Comparison of ENCODE assay signal across 21 cellular contexts in the genomic region with DNA sequence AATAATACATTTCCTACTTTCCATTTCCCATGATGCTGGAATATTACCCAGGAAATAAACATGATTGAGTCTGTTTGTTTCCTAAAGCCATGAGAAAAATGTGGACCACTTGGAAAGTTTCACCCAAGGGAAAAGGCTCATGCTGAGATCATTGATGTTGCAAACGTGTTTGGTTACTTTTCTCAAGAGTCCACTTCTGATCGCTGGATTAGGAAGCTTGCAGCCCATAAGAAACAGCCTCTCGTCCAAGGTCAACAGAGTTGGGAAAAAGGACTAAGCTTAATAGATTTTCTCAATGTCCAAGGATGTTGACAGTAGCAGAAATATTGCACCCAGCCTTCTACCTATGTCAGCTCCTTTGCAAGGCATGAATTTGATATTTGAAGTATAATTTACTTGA.
DNase-seq lines count a peak whose midpoint lies in the region; ATAC-seq and TF ChIP-seq lines count a peak whose summit lies in the region.
"Had no signal": no experiment of that assay in that cellular context is flagged by ENCODE, and none has a peak within 500 bp of the region (broad histone marks: within the 10 kb centered on the region; RNA-seq: fewer than 3 reads in every experiment).

No MANE protein-coding gene starts in this region.

- DNase-seq in GM23338 (ENCODE audit: low spot score): no peak
- peak; percentile 3 for DNase-seq in astrocyte of the hippocampus (ENCODE audit: low read depth, low spot score)
- DNase-seq in lung (ENCODE audit: low spot score): peak; percentile 50
- DNase-seq in H7: no peak
- no peak for DNase-seq in activated T-cell treated with anti-CD3 and anti-CD28 coated beads, Interleukin-2, amount 50 U/mL, for 1 hour
- no peak for DNase-seq in activated T-cell treated with anti-CD3 and anti-CD28 coated beads, Interleukin-2, amount 50 U/mL, for 24 hours
- DNase-seq: activated naive CD4-positive, alpha-beta T cell treated with anti-CD3 and anti-CD28 coated beads for 36 hours; activated T-cell treated with anti-CD3 and anti-CD28 coated beads, Interleukin-2, amount 50 U/mL, for 4 hours; amygdala; CD4-positive, alpha-beta T cell; dermis blood vessel endothelial cell; foreskin fibroblast; NK-92 treated with Interleukin-12 subunit alpha and Interleukin-12 subunit beta, amount 100 ng/mL, for 24 hours; SIG-M5; stimulated activated CD4-positive, alpha-beta T cell treated with anti-CD3 and anti-CD28 coated beads, Interleukin-2, amount 100 ng/mL, for 24 hours had no signal

- no peaks in the 10 kb centered on the region for H3K9me2 ChIP-seq in GM23338 (ENCODE audit: insufficient read depth)

- H3K36me3 ChIP-seq in GM23338 (ENCODE audit: insufficient read depth) (no peaks in the 10 kb centered on the region), lung (ENCODE audit: control insufficient read depth in 2 of 2, insufficient read depth in 2 of 2, low read length in 2 of 2) (no peaks in the 10 kb centered on the region), H7 (replicated peaks; ENCODE audit: control insufficient read depth, insufficient read depth, low read length) (no peaks in the 10 kb centered on the region)

- H3K4me1 ChIP-seq in GM23338 (ENCODE audit: insufficient read depth): no peaks in the 10 kb centered on the region
- H3K4me1 ChIP-seq in lung (ENCODE audit: control insufficient read depth in 2 of 2, insufficient read depth in 2 of 2, low read length in 2 of 2): peaks cover 0 to 7% of the 10 kb centered on the region in 2 donors

- no peak for TF ChIP-seq CTCF in GM23338 (conservative IDR thresholded peaks at IDR 0.05; ENCODE audit: low read depth in 2 of 2)
- no peak for TF ChIP-seq CTCF in lung (IDR thresholded peaks at IDR 0.05; ENCODE audit: control extremely low read depth, extremely low read depth)

- H3F3A ChIP-seq in GM23338 (replicated peaks; ENCODE audit: low read depth): no peaks in the 10 kb centered on the region

- no peaks in the 10 kb centered on the region for H3K9me3 Mint-ChIP-seq in GM23338
- H3K9me3 Mint-ChIP-seq in activated T-cell treated with anti-CD3 and anti-CD28 coated beads, Interleukin-2, amount 50 U/mL, for 24 hours: no peaks in the 10 kb centered on the region
- H3K9me3 Mint-ChIP-seq: activated naive CD4-positive, alpha-beta T cell treated with anti-CD3 and anti-CD28 coated beads for 36 hours; activated T-cell treated with anti-CD3 and anti-CD28 coated beads, Interleukin-2, amount 50 U/mL, for 4 hours; CD4-positive, alpha-beta T cell; stimulated activated effector memory CD8-positive, alpha-beta T cell treated with anti-CD3 and anti-CD28 coated beads, Interleukin-12 subunit alpha, Interleukin-12 subunit beta, amount 100 ng/mL, for 72 hours had no signal

- peak overlapping the region; percentile 7; the same call in 1 of the 2 replicates for H2AFZ ChIP-seq in GM23338

- peak; percentile 72; the same call in 1 of the 2 replicates for TF ChIP-seq EP300 in Ishikawa (IDR thresholded peaks at IDR 0.05; ENCODE audit: borderline replicate concordance)

- no peak for TF ChIP-seq RAD21 in Ishikawa (IDR thresholded peaks at IDR 0.05; ENCODE audit: low read depth)

- no peaks in the 10 kb centered on the region for H4K20me1 ChIP-seq in GM23338 (replicated peaks; ENCODE audit: insufficient read depth)

- no peaks in the 10 kb centered on the region for H3K9me3 ChIP-seq in lung (ENCODE audit: control insufficient read depth in 2 of 2, insufficient read depth in 1 of 2, low read length in 1 of 2)

- H3K27ac Mint-ChIP-seq in GM23338: no peak overlapping the region
- H3K27ac Mint-ChIP-seq in activated T-cell treated with anti-CD3 and anti-CD28 coated beads, Interleukin-2, amount 50 U/mL, for 24 hours: no peak overlapping the region
- H3K27ac Mint-ChIP-seq: activated naive CD4-positive, alpha-beta T cell treated with anti-CD3 and anti-CD28 coated beads for 36 hours; CD4-positive, alpha-beta T cell; progenitor cell of endocrine pancreas; stimulated activated effector memory CD8-positive, alpha-beta T cell treated with anti-CD3 and anti-CD28 coated beads, Interleukin-12 subunit alpha, Interleukin-12 subunit beta, amount 100 ng/mL, for 72 hours had no signal

- H3K27me3 ChIP-seq in GM23338 (ENCODE audit: insufficient read depth): no peaks in the 10 kb centered on the region
- H3K27me3 ChIP-seq in lung (ENCODE audit: control insufficient read depth, insufficient read depth): no peaks in the 10 kb centered on the region
- no peaks in the 10 kb centered on the region for H3K27me3 ChIP-seq in H7 (ENCODE audit: control insufficient read depth, insufficient read depth, low read length)

- no peak overlapping the region for H3K4me3 Mint-ChIP-seq in GM23338
- H3K4me3 Mint-ChIP-seq in activated T-cell treated with anti-CD3 and anti-CD28 coated beads, Interleukin-2, amount 50 U/mL, for 24 hours: no peak overlapping the region
- H3K4me3 Mint-ChIP-seq: activated naive CD4-positive, alpha-beta T cell treated with anti-CD3 and anti-CD28 coated beads for 36 hours; activated T-cell treated with anti-CD3 and anti-CD28 coated beads, Interleukin-2, amount 50 U/mL, for 4 hours; CD4-positive, alpha-beta T cell; stimulated activated effector memory CD8-positive, alpha-beta T cell treated with anti-CD3 and anti-CD28 coated beads, Interleukin-12 subunit alpha, Interleukin-12 subunit beta, amount 100 ng/mL, for 72 hours had no signal

- H3K4me1 Mint-ChIP-seq in GM23338: peaks cover 13% of the 10 kb centered on the region; the same call in 2 of the 3 replicates
- H3K4me1 Mint-ChIP-seq in activated T-cell treated with anti-CD3 and anti-CD28 coated beads, Interleukin-2, amount 50 U/mL, for 24 hours (ENCODE audit: low read depth): no peaks in the 10 kb centered on the region
- H3K4me1 Mint-ChIP-seq: stimulated activated effector memory CD8-positive, alpha-beta T cell treated with anti-CD3 and anti-CD28 coated beads, Interleukin-12 subunit alpha, Interleukin-12 subunit beta, amount 100 ng/mL, for 72 hours had no signal

- H3K4me3 ChIP-seq in GM23338 (no peak overlapping the region), lung (no peak overlapping the region), H7 (ENCODE audit: insufficient read depth, low read depth, low read length) (no peak overlapping the region)

- H3K27ac ChIP-seq in GM23338 (ENCODE audit: low read depth) (no peak overlapping the region), lung (ENCODE audit: low read depth in 1 of 2, low read length in 1 of 2) (no peak overlapping the region)

- ATAC-seq in GM23338 (no peak), lung (ENCODE audit: insufficient read depth, low FRiP score) (peak; percentile 44), HG03135 (IDR thresholded peaks at IDR 0.05; ENCODE audit: unreplicated experiment) (no peak)
- ATAC-seq: activated CD4-positive, CD25-positive, alpha-beta regulatory T cell treated with anti-CD3 and anti-CD28 coated beads, Interleukin-2, amount 50 U/mL, for 24 hours; activated T-cell treated with anti-CD3 and anti-CD28 coated beads, Interleukin-2, amount 50 U/mL, for 4 hours; left lobe of liver; stimulated activated effector memory CD8-positive, alpha-beta T cell treated with anti-CD3 and anti-CD28 coated beads, Interleukin-12 subunit alpha, Interleukin-12 subunit beta, amount 100 ng/mL, for 72 hours had no signal

- no peaks in the 10 kb centered on the region for H3K36me3 Mint-ChIP-seq in GM23338 (ENCODE audit: low read depth)
- no peaks in the 10 kb centered on the region for H3K36me3 Mint-ChIP-seq in activated T-cell treated with anti-CD3 and anti-CD28 coated beads, Interleukin-2, amount 50 U/mL, for 24 hours (ENCODE audit: low read depth)
- H3K36me3 Mint-ChIP-seq: stimulated activated effector memory CD8-positive, alpha-beta T cell treated with anti-CD3 and anti-CD28 coated beads, Interleukin-12 subunit alpha, Interleukin-12 subunit beta, amount 100 ng/mL, for 72 hours had no signal

- WGBS in lung, 2 donors: 35 to 57% methylated on average over 3 of the region's 3 CpGs

- no peaks in the 10 kb centered on the region for H3K79me2 ChIP-seq in GM23338 (replicated peaks; ENCODE audit: insufficient read depth)

- H3K27me3 Mint-ChIP-seq in GM23338 (ENCODE audit: insufficient read depth, low read depth, poor library complexity): peaks cover 1% of the 10 kb centered on the region
- no peaks in the 10 kb centered on the region for H3K27me3 Mint-ChIP-seq in activated T-cell treated with anti-CD3 and anti-CD28 coated beads, Interleukin-2, amount 50 U/mL, for 24 hours
- H3K27me3 Mint-ChIP-seq: CD4-positive, alpha-beta T cell; progenitor cell of endocrine pancreas had no signal

- H3K4me2 ChIP-seq in GM23338: no peak overlapping the region

TF ChIP-seq in GM23338, 12 proteins besides CTCF, POLR2A, EP300 and RAD21 (continues in another document):
- TF ChIP-seq EZH2phosphoT487 (IDR thresholded peaks at IDR 0.05; ENCODE audit: unreplicated experiment) (no peak), JUNB (IDR thresholded peaks at IDR 0.05; ENCODE audit: unreplicated experiment) (no peak), POLR2AphosphoS5 (IDR thresholded peaks at IDR 0.05; ENCODE audit: low read depth) (no peak), CREB1 (CRISPR knock-in tag; IDR thresholded peaks at IDR 0.05; ENCODE audit: low read depth) (no peak)

TF ChIP-seq in Ishikawa, 13 proteins besides CTCF, POLR2A, EP300 and RAD21 (continues in another document):
- TF ChIP-seq CREB1 (IDR thresholded peaks at IDR 0.05; ENCODE audit: low read depth): no peak
- TF ChIP-seq TCF12 (IDR thresholded peaks at IDR 0.05; ENCODE audit: low read depth): peak; percentile 64
- TF ChIP-seq FOXM1 (IDR thresholded peaks at IDR 0.05; ENCODE audit: borderline replicate concordance, low read depth): peak; percentile 48; the same call in 1 of the 2 replicates
- TF ChIP-seq, protein P1, sequence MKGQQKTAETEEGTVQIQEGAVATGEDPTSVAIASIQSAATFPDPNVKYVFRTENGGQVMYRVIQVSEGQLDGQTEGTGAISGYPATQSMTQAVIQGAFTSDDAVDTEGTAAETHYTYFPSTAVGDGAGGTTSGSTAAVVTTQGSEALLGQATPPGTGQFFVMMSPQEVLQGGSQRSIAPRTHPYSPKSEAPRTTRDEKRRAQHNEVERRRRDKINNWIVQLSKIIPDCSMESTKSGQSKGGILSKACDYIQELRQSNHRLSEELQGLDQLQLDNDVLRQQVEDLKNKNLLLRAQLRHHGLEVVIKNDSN (IDR thresholded peaks at IDR 0.05): no peak
- TF ChIP-seq, protein P2, sequence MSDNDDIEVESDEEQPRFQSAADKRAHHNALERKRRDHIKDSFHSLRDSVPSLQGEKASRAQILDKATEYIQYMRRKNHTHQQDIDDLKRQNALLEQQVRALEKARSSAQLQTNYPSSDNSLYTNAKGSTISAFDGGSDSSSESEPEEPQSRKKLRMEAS (IDR thresholded peaks at IDR 0.05): no peak
- TF ChIP-seq CEBPB (IDR thresholded peaks at IDR 0.05): peak; percentile 59; the same call in 1 of the 2 replicates
- peak; percentile 57 for TF ChIP-seq NFIC (IDR thresholded peaks at IDR 0.05)
- peak; percentile 61 for TF ChIP-seq TEAD4 (IDR thresholded peaks at IDR 0.05)

Comparison
In these comparisons a context has a peak if more than half of its experiments do, and no peak if none do; other contexts are left out.
1. DNase-seq: peak in astrocyte of the hippocampus (single experiment) and lung (single experiment); none in GM23338 (single experiment), H7 (single experiment), activated T-cell treated with anti-CD3 and anti-CD28 coated beads, Interleukin-2, amount 50 U/mL, for 1 hour (single experiment) and activated T-cell treated with anti-CD3 and anti-CD28 coated beads, Interleukin-2, amount 50 U/mL, for 24 hours (single experiment).